ENCODE assay signal across 32 cellular contexts in genomic region chr2:122478108-122478507, GRCh38.
"Had no signal": no experiment of that assay in that cellular context is flagged by ENCODE, and none has a peak within 500 bp of the region (broad histone marks: within the 10 kb centered on the region; RNA-seq: fewer than 3 reads in every experiment).

No MANE protein-coding gene starts in this region.

- H3K4me3 ChIP-seq: cardiac muscle cell had no signal

- H3K36me3 ChIP-seq: brain microvascular endothelial cell, cardiac muscle cell had no signal

- H3K27ac ChIP-seq: brain microvascular endothelial cell, cardiac muscle cell, RWPE1 had no signal

- H3K27me3 ChIP-seq: brain microvascular endothelial cell, cardiac muscle cell had no signal

- DNase-seq: activated CD4-positive, alpha-beta T cell treated with anti-CD3 and anti-CD28 coated beads, Interleukin-2, amount 10 ng/mL, durations not matched to agents 24 days and 14 days; activated CD4-positive, alpha-beta T cell treated with anti-CD3 and anti-CD28 coated beads, Interleukin-2, amount 50 U/mL, for 4 hours; activated CD8-positive, alpha-beta T cell treated with anti-CD3 and anti-CD28 coated beads for 36 hours; activated effector memory CD4-positive, alpha-beta T cell treated with anti-CD3 and anti-CD28 coated beads, Interleukin-2, amount 50 U/mL, for 16 hours; activated naive CD4-positive, alpha-beta T cell; activated naive CD4-positive, alpha-beta T cell treated with anti-CD3 and anti-CD28 coated beads, Interleukin-2, amount 50 U/mL, for 16 hours; activated naive CD8-positive, alpha-beta T cell treated with anti-CD3 and anti-CD28 coated beads for 36 hours; activated T-cell treated with anti-CD3 and anti-CD28 coated beads, Interleukin-2, amount 50 U/mL, for 1 hour; activated T-cell treated with anti-CD3 and anti-CD28 coated beads, Interleukin-2, amount 50 U/mL, for 72 hours; amniotic stem cell; aorta; brain microvascular endothelial cell; NCI-H1092 treated with DMSO at 0.1 percent for 48 hours; NCI-H1417; NCI-H146; NCI-H187; NCI-H2029 treated with DMSO at 0.1 percent for 48 hours; NCI-H2107; NCI-H2171; NCI-H510A; NCI-H526; NCI-H748 treated with DMSO at 0.1 percent for 48 hours; NK-92 treated with Interleukin-12 subunit alpha and Interleukin-12 subunit beta, amount 100 ng/mL, for 24 hours; PC-3; SIG-M5; T-cell; T-helper 17 cell had no signal

- ATAC-seq: activated CD8-positive, alpha-beta T cell treated with anti-CD3 and anti-CD28 coated beads for 36 hours; activated T-cell treated with anti-CD3 and anti-CD28 coated beads, Interleukin-2, amount 50 U/mL, for 72 hours; activated T-helper 17 cell treated with anti-CD3 and anti-CD28 coated beads, Interleukin-2, amount 50 U/mL, for 72 hours; PC-3; Right ventricle myocardium inferior; SK-N-SH treated with all-trans-retinoic acid at 6 μM for 48 hours; T-cell; T-helper 17 cell had no signal
